In the genomic region with DNA sequence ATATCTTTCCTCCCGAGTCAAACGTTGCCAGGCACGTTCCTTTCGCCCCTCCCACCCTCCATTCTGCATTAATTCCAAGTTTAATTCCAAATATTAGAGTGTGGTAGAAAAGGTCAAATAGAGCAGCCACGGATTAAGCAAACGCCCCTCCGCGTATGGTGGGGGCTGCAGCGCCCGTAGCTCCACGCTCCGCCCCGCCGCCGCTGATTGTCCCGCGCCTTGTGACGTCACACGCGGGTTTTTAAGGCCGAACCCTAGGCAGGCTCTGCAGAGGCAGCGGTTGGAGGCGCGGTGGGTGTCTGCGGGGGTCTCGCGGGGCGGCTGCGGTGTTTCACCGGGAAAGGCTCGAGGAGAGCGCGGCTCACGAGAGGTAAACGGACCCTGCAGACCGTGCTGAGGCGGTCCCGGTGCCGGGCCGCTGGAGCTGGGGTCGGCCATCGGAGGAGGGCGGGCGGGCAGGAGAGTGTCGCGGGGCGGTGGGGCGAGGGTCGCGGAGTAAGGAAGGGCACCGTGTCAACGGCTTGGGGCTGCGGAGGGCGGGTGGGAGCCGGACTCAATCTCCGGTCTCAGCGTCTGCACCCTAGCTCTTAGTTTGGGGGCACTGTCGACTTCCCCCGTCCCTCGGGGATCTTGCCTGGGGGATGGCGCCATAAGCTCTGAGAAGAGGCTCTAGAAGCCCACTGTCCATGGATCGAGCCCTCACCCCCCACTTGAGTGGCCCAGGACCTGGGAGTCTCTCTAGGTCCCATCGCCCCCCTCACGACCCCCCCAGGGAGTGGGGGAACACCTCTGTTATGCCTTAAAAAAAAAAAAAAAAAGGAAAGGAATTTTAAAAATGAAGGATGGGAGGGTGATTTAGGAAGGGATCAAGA, we compare ENCODE assay signal across 1 cellular context.
TF ChIP-seq lines count a peak whose summit lies in the region.

A gene with protein sequence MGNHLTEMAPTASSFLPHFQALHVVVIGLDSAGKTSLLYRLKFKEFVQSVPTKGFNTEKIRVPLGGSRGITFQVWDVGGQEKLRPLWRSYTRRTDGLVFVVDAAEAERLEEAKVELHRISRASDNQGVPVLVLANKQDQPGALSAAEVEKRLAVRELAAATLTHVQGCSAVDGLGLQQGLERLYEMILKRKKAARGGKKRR (plus strand): TSS at position 270 of the 872 bp plus-strand sequence. CDS start 740 bp downstream, outside the sequence.

TF ChIP-seq in H1, 55 proteins besides CTCF, POLR2A, EP300 and RAD21:
- TF ChIP-seq POU5F1 (IDR thresholded peaks at IDR 0.05; ENCODE audit: low read depth, low read length) (no peak), SIN3A (conservative IDR thresholded peaks at IDR 0.05 in 1 of 2, IDR thresholded peaks at IDR 0.05 in 1 of 2; ENCODE audit: low read depth in 1 of 2, low read length in 2 of 2) (no peak), CHD2 (IDR thresholded peaks at IDR 0.05; ENCODE audit: low read length) (0 out of 2 replicates have a peak, but pooled peaks have one; percentile 21), TAF7 (optimal IDR thresholded peaks at IDR 0.05; ENCODE audit: borderline replicate concordance, low read depth, low read length) (peak; percentile 85), ASH2L (IDR thresholded peaks at IDR 0.05; ENCODE audit: low read length) (peak; percentile 70), NRF1 (IDR thresholded peaks at IDR 0.05; ENCODE audit: low read depth, low read length) (no peak), CREB1 (IDR thresholded peaks at IDR 0.05) (peak; percentile 93), PHF8 (conservative IDR thresholded peaks at IDR 0.05; ENCODE audit: low read depth, low read length) (peak; percentile 93), NANOG (IDR thresholded peaks at IDR 0.05; ENCODE audit: insufficient read depth, low read depth, low read length, poor library complexity, severe bottlenecking) (no peak), RBBP5 (IDR thresholded peaks at IDR 0.05; ENCODE audit: borderline replicate concordance, low read depth, low read length) (peak; percentile 79; the same call in 1 of the 2 replicates), CTBP2 (IDR thresholded peaks at IDR 0.05; ENCODE audit: borderline replicate concordance, insufficient read depth, insufficient read length, low read length) (no peak), KDM4A (IDR thresholded peaks at IDR 0.05; ENCODE audit: low read depth, low read length, severe bottlenecking) (peak; percentile 75), JUND (IDR thresholded peaks at IDR 0.05; ENCODE audit: low read length) (peak; percentile 15; the same call in 1 of the 2 replicates), POLR2AphosphoS5 (IDR thresholded peaks at IDR 0.05; ENCODE audit: low read depth, low read length) (peak; percentile 91), BRCA1 (IDR thresholded peaks at IDR 0.05; ENCODE audit: low read depth, low read length) (no peak), TBP (IDR thresholded peaks at IDR 0.05; ENCODE audit: low read depth, low read length) (peak; percentile 93), YY1 (IDR thresholded peaks at IDR 0.05; ENCODE audit: low read depth, low read length) (0 out of 2 replicates have a peak, but pooled peaks have one; percentile 21), BCL11A (IDR thresholded peaks at IDR 0.05; ENCODE audit: low read depth in 2 of 2, low read length in 2 of 2) (no peak), TAF1 (IDR thresholded peaks at IDR 0.05; ENCODE audit: low read depth, low read length) (peak; percentile 93)
- TF ChIP-seq, protein P1, sequence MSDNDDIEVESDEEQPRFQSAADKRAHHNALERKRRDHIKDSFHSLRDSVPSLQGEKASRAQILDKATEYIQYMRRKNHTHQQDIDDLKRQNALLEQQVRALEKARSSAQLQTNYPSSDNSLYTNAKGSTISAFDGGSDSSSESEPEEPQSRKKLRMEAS (IDR thresholded peaks at IDR 0.05) = peak; percentile 67
- TF ChIP-seq, protein P2, sequence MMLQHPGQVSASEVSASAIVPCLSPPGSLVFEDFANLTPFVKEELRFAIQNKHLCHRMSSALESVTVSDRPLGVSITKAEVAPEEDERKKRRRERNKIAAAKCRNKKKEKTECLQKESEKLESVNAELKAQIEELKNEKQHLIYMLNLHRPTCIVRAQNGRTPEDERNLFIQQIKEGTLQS (IDR thresholded peaks at IDR 0.05; ENCODE audit: insufficient read depth, low read depth, low read length) = no peak
- TF ChIP-seq, protein P3, sequence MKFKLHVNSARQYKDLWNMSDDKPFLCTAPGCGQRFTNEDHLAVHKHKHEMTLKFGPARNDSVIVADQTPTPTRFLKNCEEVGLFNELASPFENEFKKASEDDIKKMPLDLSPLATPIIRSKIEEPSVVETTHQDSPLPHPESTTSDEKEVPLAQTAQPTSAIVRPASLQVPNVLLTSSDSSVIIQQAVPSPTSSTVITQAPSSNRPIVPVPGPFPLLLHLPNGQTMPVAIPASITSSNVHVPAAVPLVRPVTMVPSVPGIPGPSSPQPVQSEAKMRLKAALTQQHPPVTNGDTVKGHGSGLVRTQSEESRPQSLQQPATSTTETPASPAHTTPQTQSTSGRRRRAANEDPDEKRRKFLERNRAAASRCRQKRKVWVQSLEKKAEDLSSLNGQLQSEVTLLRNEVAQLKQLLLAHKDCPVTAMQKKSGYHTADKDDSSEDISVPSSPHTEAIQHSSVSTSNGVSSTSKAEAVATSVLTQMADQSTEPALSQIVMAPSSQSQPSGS (IDR thresholded peaks at IDR 0.05; ENCODE audit: low read length) = no peak
- TF ChIP-seq, protein P4, sequence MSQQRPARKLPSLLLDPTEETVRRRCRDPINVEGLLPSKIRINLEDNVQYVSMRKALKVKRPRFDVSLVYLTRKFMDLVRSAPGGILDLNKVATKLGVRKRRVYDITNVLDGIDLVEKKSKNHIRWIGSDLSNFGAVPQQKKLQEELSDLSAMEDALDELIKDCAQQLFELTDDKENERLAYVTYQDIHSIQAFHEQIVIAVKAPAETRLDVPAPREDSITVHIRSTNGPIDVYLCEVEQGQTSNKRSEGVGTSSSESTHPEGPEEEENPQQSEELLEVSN (IDR thresholded peaks at IDR 0.05) = no peak
